ENCODE assay signal across 24 cellular contexts in genomic region chr10:132910901-132911711, GRCh38. TPM values are rescaled to one million over a fixed set of nuclear protein-coding genes. Genes with fewer than 3 reads are reported as not detected.
DNase-seq lines count a peak whose midpoint lies in the region; ATAC-seq, FAIRE-seq and TF ChIP-seq lines count a peak whose summit lies in the region.
"Had no signal": no experiment of that assay in that cellular context is flagged by ENCODE, and none has a peak within 500 bp of the region (broad histone marks: within the 10 kb centered on the region; RNA-seq: fewer than 3 reads in every experiment).

No MANE protein-coding gene starts in this region.

- H3F3A ChIP-seq in GM23338 (replicated peaks; ENCODE audit: low read depth), result no peaks in the 10 kb centered on the region

- ATAC-seq in GM23338, result peak; percentile 37
- ATAC-seq: activated T-cell treated with anti-CD3 and anti-CD28 coated beads, Interleukin-2, amount 50 U/mL, for 72 hours; foreskin keratinocyte; HCT116; natural killer cell treated with Interleukin-12 subunit alpha and Interleukin-12 subunit beta and Interleukin-15 and Interleukin-18, amount 100 ng/mL, for 72 hours; SK-N-SH treated with all-trans-retinoic acid at 6 μM for 48 hours; stimulated activated memory B cell treated with anti-CD40 and anti-IgM and Interleukin-4, amounts not matched to agents 10 μg/mL and 1 μg/mL and 100 μg/mL, for 72 hours had no signal

- H3K14ac ChIP-seq in H1 (ENCODE audit: insufficient read length), result no peak overlapping the region
- H3K14ac ChIP-seq in neuronal stem cell (ENCODE audit: low read length), result peak overlapping the region; percentile 89

- H3K9me3 ChIP-seq in H1 (ENCODE audit: insufficient read depth in 2 of 2, low read depth in 1 of 2, low read length in 1 of 2) (no peaks in the 10 kb centered on the region), neuronal stem cell (replicated peaks in 1 of 2; ENCODE audit: control insufficient read depth in 2 of 2, insufficient read depth in 1 of 2, low read depth in 1 of 2, low read length in 2 of 2) (peaks cover 0 to 3% of the 10 kb centered on the region in 2 donors)
- H3K9me3 ChIP-seq: MG63 had no signal

- peaks cover 15% of the 10 kb centered on the region for H3K27me3 Mint-ChIP-seq in GM23338 (ENCODE audit: insufficient read depth, low read depth, poor library complexity)
- H3K27me3 Mint-ChIP-seq: natural killer cell treated with Interleukin-12 subunit alpha and Interleukin-12 subunit beta and Interleukin-15 and Interleukin-18, amount 100 ng/mL, for 72 hours had no signal

- H2BK120ac ChIP-seq in H1 (replicated peaks; ENCODE audit: low read depth, low read length) (no peak overlapping the region), neuronal stem cell (ENCODE audit: low read depth, low read length) (no peak overlapping the region)

- H3K23ac ChIP-seq in H1 (ENCODE audit: insufficient read length) (no peak overlapping the region), neuronal stem cell (ENCODE audit: low read depth, low read length, poor library complexity) (peak overlapping the region; percentile 60)

- H3K79me1 ChIP-seq in H1 (ENCODE audit: low read depth, low read length) (no peaks in the 10 kb centered on the region), neuronal stem cell (ENCODE audit: low read depth, low read length) (peaks cover 2% of the 10 kb centered on the region)

- H3K36me3 ChIP-seq in GM23338 (ENCODE audit: insufficient read depth) (no peaks in the 10 kb centered on the region), H1 (ENCODE audit: control insufficient read depth in 2 of 4, insufficient read depth in 4 of 4, low read length in 3 of 4) (no peaks in the 10 kb centered on the region), neuronal stem cell (replicated peaks in 1 of 2; ENCODE audit: control insufficient read depth in 2 of 2, insufficient read depth in 2 of 2, low read length in 2 of 2) (no peaks in the 10 kb centered on the region)
- H3K36me3 ChIP-seq: breast epithelium, MG63, tibial nerve had no signal

- H3K23me2 ChIP-seq in H1 (ENCODE audit: low read depth, low read length), result no peaks in the 10 kb centered on the region

- POLR2A ChIA-PET in H1 (lab: Charles Lee; ENCODE audit: partially characterized antibody), result no interaction called here

- H3K56ac ChIP-seq in H1 (replicated peaks; ENCODE audit: insufficient read length, low read depth, low read length), result no peak overlapping the region

- DNase-seq in AG20443 (ENCODE audit: low spot score) (peak; percentile 44), GM23338 (ENCODE audit: low spot score) (no peak), H1 (ENCODE audit: low read depth in 1 of 2, low spot score in 2 of 2) (no peak), neuronal stem cell (ENCODE audit: low spot score) (no peak), COLO829 (ENCODE audit: low spot score) (no peak), GF-D8 (lab: John Stamatoyannopoulos, UW) (no peak), HK-2 (ENCODE audit: unreplicated experiment) (no peak)
- DNase-seq in NK-92 treated with Interleukin-12 subunit alpha and Interleukin-12 subunit beta, amount 100 ng/mL, for 24 hours (lab: John Stamatoyannopoulos, UW), result no peak
- DNase-seq: activated CD8-positive, alpha-beta memory T cell treated with anti-CD3 and anti-CD28 coated beads for 24 hours; activated T-cell treated with anti-CD3 and anti-CD28 coated beads, Interleukin-2, amount 50 U/mL, for 72 hours; COR-L47; foreskin keratinocyte; hypothalamus; MG63; NCI-H1694 had no signal

- 0 out of 2 replicates have a peak overlapping the region, but pooled peaks have one; percentile 27 for H2BK12ac ChIP-seq in H1 (ENCODE audit: low read depth, low read length)
- no peak overlapping the region for H2BK12ac ChIP-seq in neuronal stem cell (ENCODE audit: low read length)

- H3K27me3 ChIP-seq in GM23338 (ENCODE audit: insufficient read depth) (no peaks in the 10 kb centered on the region), H1 (replicated peaks in 1 of 4; ENCODE audit: control insufficient read depth in 3 of 4, extremely low read depth in 1 of 4, insufficient read depth in 3 of 4, low read length in 3 of 4) (no peaks in the 10 kb centered on the region), neuronal stem cell (ENCODE audit: control insufficient read depth in 3 of 3, insufficient read depth in 3 of 3, low read depth in 1 of 3, low read length in 3 of 3) (no peaks in the 10 kb centered on the region)
- H3K27me3 ChIP-seq: breast epithelium, foreskin keratinocyte, MG63, tibial nerve had no signal

- H4K8ac ChIP-seq in H1 (ENCODE audit: extremely low read depth, insufficient read depth, low read length), result peak overlapping the region; percentile 35
- H4K8ac ChIP-seq in neuronal stem cell (ENCODE audit: low read depth, low read length), result no peak overlapping the region

- H3K4ac ChIP-seq in H1 (replicated peaks; ENCODE audit: insufficient read length, low read depth, low read length) (no peak overlapping the region), neuronal stem cell (ENCODE audit: low read length) (no peak overlapping the region)

- no peak for TF ChIP-seq POLR2A in H1 (IDR thresholded peaks at IDR 0.05; ENCODE audit: control extremely low read depth in 1 of 2, low read depth in 2 of 2, low read length in 2 of 2)

- H3K4me2 ChIP-seq in GM23338, result no peak overlapping the region
- no peak overlapping the region for H3K4me2 ChIP-seq in H1 (ENCODE audit: insufficient read depth in 1 of 2, low read depth in 2 of 2, low read length in 2 of 2)
- H3K4me2 ChIP-seq in neuronal stem cell (ENCODE audit: insufficient read depth, low read length, poor library complexity, severe bottlenecking), result no peak overlapping the region

- no peak overlapping the region for H3K27ac ChIP-seq in GM23338 (ENCODE audit: low read depth)
- H3K27ac ChIP-seq in H1 (ENCODE audit: low read depth, low read length), result no peak overlapping the region
- H3K27ac ChIP-seq in neuronal stem cell (replicated peaks; ENCODE audit: low read length), result no peak overlapping the region
- H3K27ac ChIP-seq: foreskin keratinocyte had no signal

- H3K18ac ChIP-seq in H1 (ENCODE audit: extremely low read depth, low read length), result no peak overlapping the region
- H3K18ac ChIP-seq in neuronal stem cell (ENCODE audit: low read length), result peak overlapping the region; percentile 85

- FAIRE-seq in H1 (lab: Jason Lieb, UNC), result no peak
- FAIRE-seq: keratinocyte had no signal

- H3K79me2 ChIP-seq in GM23338 (replicated peaks; ENCODE audit: insufficient read depth), result no peaks in the 10 kb centered on the region
- no peaks in the 10 kb centered on the region for H3K79me2 ChIP-seq in H1 (ENCODE audit: control insufficient read depth in 1 of 2, insufficient read depth in 2 of 2, low read length in 2 of 2)

- H3K4me1 ChIP-seq in GM23338 (ENCODE audit: insufficient read depth), result no peaks in the 10 kb centered on the region
- H3K4me1 ChIP-seq in H1 (replicated peaks in 1 of 4; ENCODE audit: control insufficient read depth in 3 of 4, insufficient read depth in 4 of 4, low read length in 3 of 4), result peaks cover 0 to 25% (median 2%) of the 10 kb centered on the region in 4 experiments; a peak in 6 of 7 replicates
- H3K4me1 ChIP-seq in neuronal stem cell (ENCODE audit: control insufficient read depth in 2 of 2, insufficient read depth in 1 of 2, low read depth in 1 of 2, low read length in 2 of 2), result peaks cover 0 to 9% of the 10 kb centered on the region in 2 donors
- H3K4me1 ChIP-seq: breast epithelium, foreskin keratinocyte had no signal

- CTCF ChIA-PET in H1 (lab: Charles Lee; ENCODE audit: partially characterized antibody), result interaction anchor here (0.6 to 2.0 kb wide), 6 partner anchors 26 to 212 kb away, joined by 3 to 8 read pairs (median 4); no protein-coding TSS in a partner anchor

- no peak for TF ChIP-seq EP300 in H1 (IDR thresholded peaks at IDR 0.05; ENCODE audit: borderline replicate concordance in 1 of 2, low read depth in 2 of 2, low read length in 2 of 2)

- H2BK15ac ChIP-seq in H1 (ENCODE audit: low read length), result no peak overlapping the region
- H2BK15ac ChIP-seq in neuronal stem cell (ENCODE audit: low read length), result peak overlapping the region; percentile 20

- no peaks in the 10 kb centered on the region for H3K9me3 Mint-ChIP-seq in GM23338
- H3K9me3 Mint-ChIP-seq: activated T-cell treated with anti-CD3 and anti-CD28 coated beads, Interleukin-2, amount 50 U/mL, for 72 hours; dendritic cell treated with granulocyte-macrophage colony-stimulating factor and Interleukin-4, amounts not matched to agents 40 ng/mL and 50 ng/mL, for 4 days; natural killer cell treated with Interleukin-12 subunit alpha and Interleukin-12 subunit beta and Interleukin-15 and Interleukin-18, amount 100 ng/mL, for 72 hours had no signal

- TF ChIP-seq CTCF in GM23338 (conservative IDR thresholded peaks at IDR 0.05; ENCODE audit: low read depth in 2 of 2) (no peak), H1 (IDR thresholded peaks at IDR 0.05; ENCODE audit: control extremely low read depth in 1 of 3, insufficient read depth in 1 of 3, low read depth in 1 of 3, low read length in 3 of 3) (no peak)

- H2AFZ ChIP-seq in GM23338 (no peak overlapping the region), H1 (ENCODE audit: low read length) (no peak overlapping the region), neuronal stem cell (ENCODE audit: low read length) (no peak overlapping the region)

- no peak overlapping the region for H3K27ac Mint-ChIP-seq in GM23338
- H3K27ac Mint-ChIP-seq: activated T-cell treated with anti-CD3 and anti-CD28 coated beads, Interleukin-2, amount 50 U/mL, for 72 hours; dendritic cell treated with granulocyte-macrophage colony-stimulating factor and Interleukin-4, amounts not matched to agents 40 ng/mL and 50 ng/mL, for 4 days; natural killer cell treated with Interleukin-12 subunit alpha and Interleukin-12 subunit beta and Interleukin-15 and Interleukin-18, amount 100 ng/mL, for 72 hours; stimulated activated memory B cell treated with anti-CD40 and anti-IgM and Interleukin-4, amounts not matched to agents 10 μg/mL and 1 μg/mL and 100 μg/mL, for 72 hours had no signal

- H2AK5ac ChIP-seq in H1 (ENCODE audit: low read depth, low read length) (0 out of 2 replicates have a peak overlapping the region, but pooled peaks have one; percentile 53), neuronal stem cell (ENCODE audit: low read depth, low read length) (no peak overlapping the region)

- H4K20me1 ChIP-seq in GM23338 (replicated peaks; ENCODE audit: insufficient read depth), result no peaks in the 10 kb centered on the region
- H4K20me1 ChIP-seq in H1 (replicated peaks in 1 of 2; ENCODE audit: control insufficient read depth in 1 of 2, insufficient read depth in 2 of 2, low read length in 2 of 2), result no peaks in the 10 kb centered on the region

- no peak overlapping the region for H3K4me3 Mint-ChIP-seq in GM23338
- H3K4me3 Mint-ChIP-seq: activated T-cell treated with anti-CD3 and anti-CD28 coated beads, Interleukin-2, amount 50 U/mL, for 72 hours; dendritic cell treated with granulocyte-macrophage colony-stimulating factor and Interleukin-4, amounts not matched to agents 40 ng/mL and 50 ng/mL, for 4 days; natural killer cell treated with Interleukin-12 subunit alpha and Interleukin-12 subunit beta and Interleukin-15 and Interleukin-18, amount 100 ng/mL, for 72 hours; stimulated activated memory B cell treated with anti-CD40 and anti-IgM and Interleukin-4, amounts not matched to agents 10 μg/mL and 1 μg/mL and 100 μg/mL, for 72 hours had no signal

- H2BK5ac ChIP-seq in H1 (ENCODE audit: low read depth, low read length), result no peak overlapping the region
- no peak overlapping the region for H2BK5ac ChIP-seq in neuronal stem cell (ENCODE audit: low read length)

- H2BK20ac ChIP-seq in H1 (ENCODE audit: low read length), result no peak overlapping the region

- H4K5ac ChIP-seq in H1 (ENCODE audit: insufficient read length, low read depth, low read length), result no peak overlapping the region

- no peak overlapping the region for H3K4me3 ChIP-seq in GM23338
- H3K4me3 ChIP-seq in H1 (ENCODE audit: extremely low read depth in 1 of 4, insufficient read depth in 2 of 4, low read depth in 3 of 4, low read length in 4 of 4), result no peak overlapping the region
- H3K4me3 ChIP-seq in neuronal stem cell (ENCODE audit: low read length in 2 of 2), result no peak overlapping the region
- H3K4me3 ChIP-seq: MG63, tibial nerve had no signal

- no peak for TF ChIP-seq RAD21 in H1 (IDR thresholded peaks at IDR 0.05 in 1 of 2, conservative IDR thresholded peaks at IDR 0.05 in 1 of 2; ENCODE audit: low read depth in 2 of 2, low read length in 2 of 2)

- no peaks in the 10 kb centered on the region for H3K36me3 Mint-ChIP-seq in GM23338 (ENCODE audit: low read depth)
- H3K36me3 Mint-ChIP-seq: natural killer cell treated with Interleukin-12 subunit alpha and Interleukin-12 subunit beta and Interleukin-15 and Interleukin-18, amount 100 ng/mL, for 72 hours; stimulated activated memory B cell treated with anti-CD40 and anti-IgM and Interleukin-4, amounts not matched to agents 10 μg/mL and 1 μg/mL and 100 μg/mL, for 72 hours had no signal

- H3K9me2 ChIP-seq in GM23338 (ENCODE audit: insufficient read depth), result no peaks in the 10 kb centered on the region

- H4K91ac ChIP-seq in H1 (replicated peaks; ENCODE audit: insufficient read length, low read length), result no peak overlapping the region
- H4K91ac ChIP-seq in neuronal stem cell (ENCODE audit: low read depth, low read length, poor library complexity), result no peak overlapping the region

- 82% methylated on average over 19 of the region's 34 CpGs; no CpG with 5 or more reads in 1 of the 2 experiments for WGBS in H1 (ENCODE audit: extremely low coverage in 1 of 2, insufficient coverage in 1 of 2, insufficient read length in 1 of 2, insufficient replicate concordance in 2 of 2, low coverage in 1 of 2, low lambda C conversion rate in 2 of 2, missing lambda C conversion rate in 1 of 2), 2 experiments
- no CpG with 5 or more reads among the region's 34 CpGs for WGBS in neuronal stem cell (ENCODE audit: extremely low coverage in 2 of 2, insufficient read length in 2 of 2, insufficient replicate concordance in 1 of 2), 2 donors

- H3K9ac ChIP-seq in H1 (replicated peaks in 1 of 4; ENCODE audit: extremely low read depth in 1 of 4, low read depth in 3 of 4, low read length in 3 of 4) (no peak overlapping the region), neuronal stem cell (ENCODE audit: low read depth, low read length, poor library complexity) (no peak overlapping the region)

- peaks cover 22% of the 10 kb centered on the region for H3K4me1 Mint-ChIP-seq in GM23338

RNA-seq across cellular contexts. Expression of gene CFAP46, which starts 31.3 kb away (rescaled TPM):
- 2.8 and 3.1 TPM in 2 replicates for total RNA-seq in GM23338 (2014; rRNA removed; shearing (Covaris generic))
- polyA plus RNA-seq in GM23338 (2016; fragmentation: Nextera tagmentation; extraction: Ambion mirVana) (5.1 and 5.4 TPM in 2 replicates), H1 (2011; rRNA removed) (2.2 and 2.6 TPM in 2 replicates)
- total RNA-seq in H1 (2021; fragmentation: NEBNext Ultra II Directional; extraction: Animal tissue kit (Norgen Biotek cat#: 25700)), result 3.1 and 4.8 TPM in 2 replicates
- 2.7 TPM for polyA plus RNA-seq in H1 (2011; cell fraction: cytosol; rRNA removed)
- 8.9 TPM for polyA plus RNA-seq in H1 (2011; cell fraction: nucleus; rRNA removed)
- polyA plus RNA-seq in H1 (2012, experiment 1 of 2), result 2.5 to 4.7 TPM (median 3.4 TPM) in 4 replicates
- polyA plus RNA-seq in H1 (2012, experiment 2 of 2), result 2.7 TPM
- 2.8 TPM for polyA plus RNA-seq in H1 (2013, experiment 1 of 2)
- 2.5 TPM for polyA plus RNA-seq in H1 (2013, experiment 2 of 2)
- polyA minus RNA-seq in H1 (2011; rRNA and poly(A)+ RNA removed), result 3.9 TPM in 2 replicates
- 0.29 TPM for polyA minus RNA-seq in H1 (2011; cell fraction: cytosol; rRNA and poly(A)+ RNA removed)
- polyA minus RNA-seq in H1 (2011; cell fraction: nucleus; rRNA and poly(A)+ RNA removed), result 5.8 TPM
- 1.5 TPM for polyA plus RNA-seq in neuronal stem cell (2013, experiment 1 of 2)
- polyA plus RNA-seq in neuronal stem cell (2013, experiment 2 of 2), result 1.4 TPM
- total RNA-seq: mesenteric fat pad had no signal
